ENCODE assay signal across 18 cellular contexts in genomic region chr5:58855851-58856739, GRCh38.
DNase-seq lines count a peak whose midpoint lies in the region; ATAC-seq, FAIRE-seq and TF ChIP-seq lines count a peak whose summit lies in the region.
"Had no signal": no experiment of that assay in that cellular context is flagged by ENCODE, and none has a peak within 500 bp of the region (broad histone marks: within the 10 kb centered on the region; RNA-seq: fewer than 3 reads in every experiment).

No MANE protein-coding gene starts in this region.

- no peak overlapping the region for H3K27ac ChIP-seq in A673 (ENCODE audit: low read depth, low read length, poor library complexity, severe bottlenecking)
- H3K27ac ChIP-seq: colonic mucosa, right lobe of liver had no signal

- no peaks in the 10 kb centered on the region for H3K4me1 ChIP-seq in A673 (ENCODE audit: insufficient read depth, low read length, poor library complexity, severe bottlenecking)
- H3K4me1 ChIP-seq: colonic mucosa, right lobe of liver had no signal

- BruUV-seq in A673 (replicated peaks; lab: Mats Ljungman, UMichigan): no TSS peak

- POLR2A ChIA-PET in A673 (lab: Charles Lee; ENCODE audit: low non-redundant PET): no interaction called here

- H3K4me3 ChIP-seq in fibroblast of pulmonary artery (replicated peaks; ENCODE audit: low read depth, low read length) (no peak overlapping the region), A673 (ENCODE audit: low read depth, low read length, poor library complexity, severe bottlenecking) (no peak overlapping the region)
- H3K4me3 ChIP-seq: colonic mucosa, K562, right lobe of liver had no signal

- TF ChIP-seq CTCF in fibroblast of pulmonary artery (IDR thresholded peaks at IDR 0.05; ENCODE audit: low read length, missing control alignments) (no peak), A673 (conservative IDR thresholded peaks at IDR 0.05; ENCODE audit: low read depth, low read length) (no peak), omental fat pad (IDR thresholded peaks at IDR 0.05) (no peak)

- TF ChIP-seq POLR2A in GM12891 (IDR thresholded peaks at IDR 0.05; ENCODE audit: low read depth, low read length): no peak

- H3K27me3 ChIP-seq in A673 (replicated peaks; ENCODE audit: insufficient read depth, low read depth, low read length, poor library complexity): peaks cover 6% of the 10 kb centered on the region
- H3K27me3 ChIP-seq: colonic mucosa, right lobe of liver had no signal

- no peaks in the 10 kb centered on the region for H3K36me3 ChIP-seq in A673 (ENCODE audit: insufficient read depth, low read length, poor library complexity, severe bottlenecking)
- H3K36me3 ChIP-seq: colonic mucosa, right lobe of liver had no signal

- DNase-seq in fibroblast of pulmonary artery (ENCODE audit: low read depth): peak; percentile 13
- DNase-seq in GM12891 (ENCODE audit: insufficient read length, low spot score): no peak
- DNase-seq in A673 (ENCODE audit: low spot score): no peak
- DNase-seq in omental fat pad (ENCODE audit: low spot score): no peak
- DNase-seq in activated T-cell treated with anti-CD3 and anti-CD28 coated beads, Interleukin-2, amount 50 U/mL, for 1 hour: no peak
- DNase-seq: activated T-cell treated with anti-CD3 and anti-CD28 coated beads, Interleukin-2, amount 50 U/mL, for 48 hours; CD4-positive, alpha-beta memory T cell; colonic mucosa; DMS79 treated with DMSO at 0.1 percent for 48 hours; kidney; NCI-H226; right lobe of liver had no signal

- no peak for FAIRE-seq in GM12891 (lab: Jason Lieb, UNC)
- FAIRE-seq: K562, kidney, RCC 7860 had no signal

- ATAC-seq in GM18858 (IDR thresholded peaks at IDR 0.05; ENCODE audit: unreplicated experiment) (peak; percentile 35), GM21390 (IDR thresholded peaks at IDR 0.05; ENCODE audit: unreplicated experiment) (peak; percentile 69), HG03354 (IDR thresholded peaks at IDR 0.05; ENCODE audit: poor library complexity, severe bottlenecking, unreplicated experiment) (peak; percentile 68), omental fat pad (ENCODE audit: low FRiP score) (no peak)
- ATAC-seq: K562; right lobe of liver; stimulated activated effector memory CD8-positive, alpha-beta T cell treated with anti-CD3 and anti-CD28 coated beads, Interleukin-12 subunit alpha, Interleukin-12 subunit beta, amount 100 ng/mL, for 72 hours had no signal

- H3K9me3 ChIP-seq in A673 (ENCODE audit: low read depth, low read length, poor library complexity, severe bottlenecking): no peaks in the 10 kb centered on the region
- H3K9me3 ChIP-seq: colonic mucosa, right lobe of liver had no signal

- CTCF ChIA-PET in A673 (lab: Charles Lee): no interaction called here

- intact Hi-C loops in A673 (cut with micrococcal nuclease; ENCODE audit: unreplicated experiment): no loop called here

TF ChIP-seq in GM12891, 5 proteins besides CTCF, POLR2A, EP300 and RAD21:
- TF ChIP-seq SPI1 (IDR thresholded peaks at IDR 0.05; ENCODE audit: low read depth, low read length): no peak
- no peak for TF ChIP-seq PAX5 (IDR thresholded peaks at IDR 0.05; ENCODE audit: insufficient read depth, low read length, severe bottlenecking)
- no peak for TF ChIP-seq POU2F2 (IDR thresholded peaks at IDR 0.05; ENCODE audit: low read depth, low read length)
- no peak for TF ChIP-seq POLR2AphosphoS5 (IDR thresholded peaks at IDR 0.05; ENCODE audit: low read depth, low read length)
- TF ChIP-seq TAF1 (IDR thresholded peaks at IDR 0.05; ENCODE audit: low read depth, low read length): no peak
